ENCODE assay signal across 16 cellular contexts in the genomic region with DNA sequence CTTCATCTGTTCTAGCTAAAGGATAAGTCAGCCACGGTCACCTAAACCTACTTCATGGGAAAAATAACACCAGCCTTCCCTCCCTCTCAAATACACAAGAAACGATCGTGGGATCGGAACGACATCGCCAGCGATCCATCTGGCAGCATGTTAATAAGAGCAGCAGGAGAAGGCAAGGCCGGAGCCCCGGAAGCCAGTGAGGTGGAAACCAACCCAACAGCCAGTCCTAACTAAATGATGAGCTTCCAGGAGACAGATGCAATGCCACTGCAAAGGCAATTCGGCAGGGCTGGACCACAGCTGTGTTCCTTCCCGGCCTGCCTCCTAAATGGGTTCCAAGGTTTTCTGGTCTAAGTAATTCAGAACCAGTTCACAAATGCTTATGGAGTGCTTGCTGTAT.
DNase-seq lines count a peak whose midpoint lies in the region; ATAC-seq, FAIRE-seq and TF ChIP-seq lines count a peak whose summit lies in the region.
"Had no signal": no experiment of that assay in that cellular context is flagged by ENCODE, and none has a peak within 500 bp of the region (broad histone marks: within the 10 kb centered on the region; RNA-seq: fewer than 3 reads in every experiment).

No MANE protein-coding gene starts in this region.

- H2AFZ ChIP-seq in Karpas-422 (ENCODE audit: low read length) (no peak overlapping the region), H1 (ENCODE audit: low read length) (no peak overlapping the region)
- H2AFZ ChIP-seq: GM23338 had no signal

- H3K27ac ChIP-seq in Karpas-422 (ENCODE audit: low read length) (no peak overlapping the region), H1 (ENCODE audit: low read depth, low read length) (no peak overlapping the region)
- H3K27ac ChIP-seq: A549, C4-2B had no signal

- no peak overlapping the region for H3K4ac ChIP-seq in H1 (replicated peaks; ENCODE audit: insufficient read length, low read depth, low read length)

- H2BK120ac ChIP-seq in H1 (replicated peaks; ENCODE audit: low read depth, low read length) = no peak overlapping the region

- peak; percentile 15 for DNase-seq in Karpas-422
- peak; percentile 18 to 79 for DNase-seq in NCI-H524 (lab: John Stamatoyannopoulos, UW)
- DNase-seq in H1 (ENCODE audit: low read depth in 1 of 2, low spot score in 2 of 2) = no peak
- no peak for DNase-seq in UCSD-AML1 (lab: John Stamatoyannopoulos, UW; ENCODE audit: unreplicated experiment)
- no peak for DNase-seq in dermis blood vessel endothelial cell
- DNase-seq in DMS153 treated with DMSO at 0.1 percent for 48 hours (lab: John Stamatoyannopoulos, UW; ENCODE audit: unreplicated experiment) = no peak
- DNase-seq: BE2C; CD8-positive, alpha-beta T cell; COR-L47; H9 had no signal

- H3K4me2 ChIP-seq in Karpas-422 (ENCODE audit: low read depth, low read length, poor library complexity, severe bottlenecking) (no peak overlapping the region), H1 (ENCODE audit: insufficient read depth in 1 of 2, low read depth in 2 of 2, low read length in 2 of 2) (no peak overlapping the region)
- H3K4me2 ChIP-seq: A549, GM23338 had no signal

- H3K4me3 ChIP-seq in Karpas-422 (ENCODE audit: low read length) (no peak overlapping the region), H1 (ENCODE audit: extremely low read depth in 1 of 4, insufficient read depth in 2 of 4, low read depth in 3 of 4, low read length in 4 of 4) (no peak overlapping the region)
- H3K4me3 ChIP-seq: A549, GM23338 had no signal

- H2AK5ac ChIP-seq in H1 (ENCODE audit: low read depth, low read length) = no peak overlapping the region

- H3K18ac ChIP-seq in H1 (ENCODE audit: extremely low read depth, low read length) = no peak overlapping the region

- POLR2A ChIA-PET in H1 (lab: Charles Lee; ENCODE audit: partially characterized antibody) = interaction anchor here (1.7 kb wide), 1 partner anchor 9 kb away, joined by 5 read pairs; no protein-coding TSS in a partner anchor

- no peak for FAIRE-seq in H1 (lab: Jason Lieb, UNC)
- FAIRE-seq: A549, D721Med, GM12892 had no signal

- no peak for TF ChIP-seq RAD21 in H1 (IDR thresholded peaks at IDR 0.05 in 1 of 2, conservative IDR thresholded peaks at IDR 0.05 in 1 of 2; ENCODE audit: low read depth in 2 of 2, low read length in 2 of 2)

- H3K9ac ChIP-seq in Karpas-422 (ENCODE audit: low read length) (no peak overlapping the region), H1 (replicated peaks in 1 of 4; ENCODE audit: extremely low read depth in 1 of 4, low read depth in 3 of 4, low read length in 3 of 4) (peak overlapping the region in 2 of 4 experiments; percentile 18 to 34; a peak in 1 of 7 replicates)

- no peaks in the 10 kb centered on the region for H3K9me2 ChIP-seq in Karpas-422 (replicated peaks; ENCODE audit: insufficient read depth, low read length)

- TF ChIP-seq POLR2A in H1 (IDR thresholded peaks at IDR 0.05; ENCODE audit: control extremely low read depth in 1 of 2, low read depth in 2 of 2, low read length in 2 of 2) = no peak

- no peaks in the 10 kb centered on the region for H3K23me2 ChIP-seq in H1 (ENCODE audit: low read depth, low read length)

- H3K56ac ChIP-seq in H1 (replicated peaks; ENCODE audit: insufficient read length, low read depth, low read length) = no peak overlapping the region

- H3K27me3 ChIP-seq in Karpas-422 (ENCODE audit: low read length) = no peaks in the 10 kb centered on the region
- H3K27me3 ChIP-seq in H1 (replicated peaks in 1 of 4; ENCODE audit: control insufficient read depth in 3 of 4, extremely low read depth in 1 of 4, insufficient read depth in 3 of 4, low read length in 3 of 4) = no peaks in the 10 kb centered on the region
- H3K27me3 ChIP-seq: BE2C had no signal

- H2BK20ac ChIP-seq in H1 (ENCODE audit: low read length) = no peak overlapping the region

- WGBS in H1 (ENCODE audit: extremely low coverage in 1 of 2, insufficient coverage in 1 of 2, insufficient read length in 1 of 2, insufficient replicate concordance in 2 of 2, low coverage in 1 of 2, low lambda C conversion rate in 2 of 2, missing lambda C conversion rate in 1 of 2), 2 experiments = 95% methylated on average over 11 of the region's 11 CpGs; no CpG with 5 or more reads in 1 of the 2 experiments

- H4K8ac ChIP-seq in H1 (ENCODE audit: extremely low read depth, insufficient read depth, low read length) = peak overlapping the region; percentile 35; the same call in 1 of the 2 replicates

- no peak for TF ChIP-seq CTCF in H1 (IDR thresholded peaks at IDR 0.05; ENCODE audit: control extremely low read depth in 1 of 3, insufficient read depth in 1 of 3, low read depth in 1 of 3, low read length in 3 of 3)

- no peaks in the 10 kb centered on the region for H3K79me1 ChIP-seq in H1 (ENCODE audit: low read depth, low read length)

- no peak for TF ChIP-seq EP300 in H1 (IDR thresholded peaks at IDR 0.05; ENCODE audit: borderline replicate concordance in 1 of 2, low read depth in 2 of 2, low read length in 2 of 2)

- H2BK5ac ChIP-seq in H1 (ENCODE audit: low read depth, low read length) = no peak overlapping the region

- H4K5ac ChIP-seq in H1 (ENCODE audit: insufficient read length, low read depth, low read length) = no peak overlapping the region

- H2BK12ac ChIP-seq in H1 (ENCODE audit: low read depth, low read length) = no peak overlapping the region

- no peak overlapping the region for H2BK15ac ChIP-seq in H1 (ENCODE audit: low read length)

- CTCF ChIA-PET in H1 (lab: Charles Lee; ENCODE audit: partially characterized antibody) = interaction anchor here (0.5 kb wide), 1 partner anchor 115 kb away, joined by 3 read pairs; no protein-coding TSS in a partner anchor

- H3K4me1 ChIP-seq in Karpas-422 (ENCODE audit: low read length) (no peaks in the 10 kb centered on the region), H1 (replicated peaks in 1 of 4; ENCODE audit: control insufficient read depth in 3 of 4, insufficient read depth in 4 of 4, low read length in 3 of 4) (no peaks in the 10 kb centered on the region; a peak in 1 of 7 replicates)
- H3K4me1 ChIP-seq: A549, BE2C had no signal

- H3K9me3 ChIP-seq in Karpas-422 (ENCODE audit: low read length) (no peaks in the 10 kb centered on the region), H1 (ENCODE audit: insufficient read depth in 2 of 2, low read depth in 1 of 2, low read length in 1 of 2) (no peaks in the 10 kb centered on the region)
- H3K9me3 ChIP-seq: BE2C had no signal

- H3K23ac ChIP-seq in H1 (ENCODE audit: insufficient read length) = no peak overlapping the region

- H3K79me2 ChIP-seq in Karpas-422 (ENCODE audit: low read length) (no peaks in the 10 kb centered on the region), H1 (ENCODE audit: control insufficient read depth in 1 of 2, insufficient read depth in 2 of 2, low read length in 2 of 2) (no peaks in the 10 kb centered on the region)

- no peak overlapping the region for H4K91ac ChIP-seq in H1 (replicated peaks; ENCODE audit: insufficient read length, low read length)

- H4K20me1 ChIP-seq in Karpas-422 (ENCODE audit: insufficient read depth, low read depth, low read length) (no peaks in the 10 kb centered on the region; the same call in 1 of the 2 replicates), H1 (replicated peaks in 1 of 2; ENCODE audit: control insufficient read depth in 1 of 2, insufficient read depth in 2 of 2, low read length in 2 of 2) (no peaks in the 10 kb centered on the region)

- no peak for ATAC-seq in HG02852 (IDR thresholded peaks at IDR 0.05; ENCODE audit: unreplicated experiment)
- ATAC-seq: A549; CD8-positive, alpha-beta T cell; GM23338 had no signal

- H3K36me3 ChIP-seq in Karpas-422 (ENCODE audit: insufficient read depth, low read length) = no peaks in the 10 kb centered on the region
- no peaks in the 10 kb centered on the region for H3K36me3 ChIP-seq in H1 (ENCODE audit: control insufficient read depth in 2 of 4, insufficient read depth in 4 of 4, low read length in 3 of 4)
- H3K36me3 ChIP-seq: BE2C had no signal

- no peak overlapping the region for H3K14ac ChIP-seq in H1 (ENCODE audit: insufficient read length)

TF ChIP-seq in H1, 55 proteins besides CTCF, POLR2A, EP300 and RAD21:
- TF ChIP-seq TAF7 (optimal IDR thresholded peaks at IDR 0.05; ENCODE audit: borderline replicate concordance, low read depth, low read length) (no peak), RXRA (IDR thresholded peaks at IDR 0.05; ENCODE audit: insufficient read depth, low read depth, low read length) (no peak), SP2 (IDR thresholded peaks at IDR 0.05; ENCODE audit: low read length) (no peak), ASH2L (IDR thresholded peaks at IDR 0.05; ENCODE audit: low read length) (no peak), PHF8 (conservative IDR thresholded peaks at IDR 0.05; ENCODE audit: low read depth, low read length) (no peak), NRF1 (IDR thresholded peaks at IDR 0.05; ENCODE audit: low read depth, low read length) (no peak), SP4 (IDR thresholded peaks at IDR 0.05; ENCODE audit: low read length) (no peak), POU5F1 (IDR thresholded peaks at IDR 0.05; ENCODE audit: low read depth, low read length) (no peak), GTF2F1 (IDR thresholded peaks at IDR 0.05; ENCODE audit: borderline replicate concordance, low read depth, low read length) (no peak), MAFK (IDR thresholded peaks at IDR 0.05; ENCODE audit: low read depth, low read length) (no peak), RFX5 (IDR thresholded peaks at IDR 0.05; ENCODE audit: borderline replicate concordance, low read depth, low read length) (no peak), CHD1 (IDR thresholded peaks at IDR 0.05; ENCODE audit: low read depth, low read length) (no peak), SIX5 (IDR thresholded peaks at IDR 0.05; ENCODE audit: low read depth, low read length) (no peak), CTBP2 (IDR thresholded peaks at IDR 0.05; ENCODE audit: borderline replicate concordance, insufficient read depth, insufficient read length, low read length) (no peak), TEAD4 (IDR thresholded peaks at IDR 0.05; ENCODE audit: low read depth, low read length) (no peak), GABPA (IDR thresholded peaks at IDR 0.05; ENCODE audit: borderline replicate concordance, insufficient read depth, low read length) (no peak)

Comparison
In these comparisons a context has a peak if more than half of its experiments do, and no peak if none do; other contexts are left out.
1. DNase-seq: peak in Karpas-422 (single experiment) and NCI-H524 (2 of 2); none in H1 (0 of 2), UCSD-AML1 (single experiment), dermis blood vessel endothelial cell (single experiment) and DMS153 treated with DMSO at 0.1 percent for 48 hours (single experiment).